ENCODE assay signal across 12 cellular contexts in genomic region chr11:70141490-70142014, GRCh38.
DNase-seq lines count a peak whose midpoint lies in the region; ATAC-seq, FAIRE-seq and TF ChIP-seq lines count a peak whose summit lies in the region.
"Had no signal": no experiment of that assay in that cellular context is flagged by ENCODE, and none has a peak within 500 bp of the region (broad histone marks: within the 10 kb centered on the region; RNA-seq: fewer than 3 reads in every experiment).

No MANE protein-coding gene starts in this region.

- TF ChIP-seq POLR2A in A549 (IDR thresholded peaks at IDR 0.05; ENCODE audit: low read length): no peak
- no peak for TF ChIP-seq POLR2A in stomach (IDR thresholded peaks at IDR 0.05)

- POLR2A ChIA-PET in A549 (lab: Yijun Ruan, JAX) (no interaction called here), SK-N-SH (lab: Yijun Ruan, JAX) (no interaction called here)

- no peaks in the 10 kb centered on the region for H3F3A ChIP-seq in SK-N-SH (replicated peaks; ENCODE audit: insufficient read depth)

- no peaks in the 10 kb centered on the region for H3K9me2 ChIP-seq in SK-N-SH

- no peaks in the 10 kb centered on the region for H4K20me1 ChIP-seq in SK-N-SH (ENCODE audit: insufficient read depth)

- TF ChIP-seq RAD21 in A549 (conservative IDR thresholded peaks at IDR 0.05 in 1 of 2, IDR thresholded peaks at IDR 0.05 in 1 of 2) (no peak), SK-N-SH (IDR thresholded peaks at IDR 0.05; ENCODE audit: low read length) (no peak)

- no peak for ATAC-seq in A549
- peak; percentile 15 for ATAC-seq in left lung
- no peak for ATAC-seq in HG02973 (IDR thresholded peaks at IDR 0.05; ENCODE audit: unreplicated experiment)
- ATAC-seq: activated CD8-positive, alpha-beta memory T cell treated with anti-CD3 and anti-CD28 coated beads, Interleukin-2, amount 10 ng/mL, durations not matched to agents 7 days and 5 days had no signal

- H3K4me1 ChIP-seq in A549 (peaks cover 18% of the 10 kb centered on the region), SJCRH30 (peaks cover 14% of the 10 kb centered on the region), left lung (peaks cover 0 to 5% of the 10 kb centered on the region in 2 donors), stomach (peaks cover 0 to 22% (median 16%) of the 10 kb centered on the region in 4 donors), SK-N-SH (ENCODE audit: control insufficient read depth in 1 of 2, insufficient read depth in 2 of 2, low read depth in 1 of 2, low read length in 1 of 2) (0 out of 4 replicates have a peak, but pooled peaks cover 0 to 4% of the 10 kb centered on the region in 2 experiments)

- H2AFZ ChIP-seq in SK-N-SH (ENCODE audit: low read depth): no peak overlapping the region

- H3K27ac ChIP-seq in A549 (no peak overlapping the region), SJCRH30 (no peak overlapping the region), left lung (no peak overlapping the region), stomach (peak overlapping the region in 1 of 5 donors; percentile 20), SK-N-SH (ENCODE audit: low read depth in 2 of 2, low read length in 1 of 2) (no peak overlapping the region)
- H3K27ac ChIP-seq: epithelial cell of prostate, ovary had no signal

- peak overlapping the region in 1 of 2 donors; percentile 39 for H3K4me3 Mint-ChIP-seq in CD14-positive monocyte
- H3K4me3 Mint-ChIP-seq: activated CD8-positive, alpha-beta memory T cell treated with anti-CD3 and anti-CD28 coated beads, Interleukin-2, amount 10 ng/mL, durations not matched to agents 7 days and 5 days had no signal

- H3K4me2 ChIP-seq in A549 (peak overlapping the region; percentile 42; the same call in 2 of the 3 replicates), SK-N-SH (no peak overlapping the region)

- H3K4me1 Mint-ChIP-seq in CD14-positive monocyte: no peaks in the 10 kb centered on the region
- H3K4me1 Mint-ChIP-seq: activated CD8-positive, alpha-beta memory T cell treated with anti-CD3 and anti-CD28 coated beads, Interleukin-2, amount 10 ng/mL, durations not matched to agents 7 days and 5 days; CD4-positive, CD25-positive, alpha-beta regulatory T cell had no signal

- H3K27me3 ChIP-seq in H7 (ENCODE audit: control insufficient read depth, insufficient read depth, low read length): no peaks in the 10 kb centered on the region
- no peaks in the 10 kb centered on the region for H3K27me3 ChIP-seq in SJCRH30
- peaks cover 0 to 61% of the 10 kb centered on the region in 2 donors for H3K27me3 ChIP-seq in left lung
- peaks cover 0 to 54% (median 4%) of the 10 kb centered on the region in 3 donors for H3K27me3 ChIP-seq in stomach
- H3K27me3 ChIP-seq in SK-N-SH (ENCODE audit: insufficient read depth): no peaks in the 10 kb centered on the region
- H3K27me3 ChIP-seq: ovary had no signal

- TF ChIP-seq EP300 in A549 (IDR thresholded peaks at IDR 0.05) (no peak), stomach (IDR thresholded peaks at IDR 0.05) (no peak), SK-N-SH (IDR thresholded peaks at IDR 0.05; ENCODE audit: borderline replicate concordance in 1 of 2, low read depth in 1 of 2, low read length in 1 of 2) (no peak)

- WGBS in A549 (ENCODE audit: missing lambda C conversion rate): 77% methylated on average over 14 of the region's 18 CpGs
- 33 to 57% (median 40%) methylated on average over 18 of the region's 18 CpGs for WGBS in stomach, 5 donors
- WGBS in SK-N-SH (ENCODE audit: low lambda C conversion rate): 69% methylated on average over 18 of the region's 18 CpGs

- H3K36me3 Mint-ChIP-seq in CD14-positive monocyte: no peaks in the 10 kb centered on the region
- H3K36me3 Mint-ChIP-seq: activated CD8-positive, alpha-beta memory T cell treated with anti-CD3 and anti-CD28 coated beads, Interleukin-2, amount 10 ng/mL, durations not matched to agents 7 days and 5 days; CD4-positive, CD25-positive, alpha-beta regulatory T cell had no signal

- H3K36me3 ChIP-seq in H7 (replicated peaks; ENCODE audit: control insufficient read depth, insufficient read depth, low read length): no peaks in the 10 kb centered on the region
- H3K36me3 ChIP-seq in SJCRH30: no peaks in the 10 kb centered on the region
- no peaks in the 10 kb centered on the region for H3K36me3 ChIP-seq in left lung
- H3K36me3 ChIP-seq in stomach: no peaks in the 10 kb centered on the region
- H3K36me3 ChIP-seq in SK-N-SH (replicated peaks in 1 of 2; ENCODE audit: control insufficient read depth in 1 of 2, insufficient read depth in 2 of 2, low read length in 1 of 2): no peaks in the 10 kb centered on the region
- H3K36me3 ChIP-seq: ovary had no signal

- H3K9ac ChIP-seq in SK-N-SH: no peak overlapping the region

- no peaks in the 10 kb centered on the region for H3K79me2 ChIP-seq in SK-N-SH (ENCODE audit: insufficient read depth)

- H3K9me3 ChIP-seq in A549 (no peaks in the 10 kb centered on the region), SJCRH30 (replicated peaks) (no peaks in the 10 kb centered on the region), left lung (no peaks in the 10 kb centered on the region), stomach (no peaks in the 10 kb centered on the region), SK-N-SH (no peaks in the 10 kb centered on the region)
- H3K9me3 ChIP-seq: ovary had no signal

- CTCF ChIA-PET in A549 (lab: Yijun Ruan, JAX): interaction anchor here (0.9 to 2.0 kb wide), 10 partner anchors 10 to 259 kb away, joined by 3 to 7 read pairs (median 3); no protein-coding TSS in a partner anchor
- CTCF ChIA-PET in SK-N-SH (lab: Yijun Ruan, JAX): interaction anchor here (0.8 to 1.6 kb wide), 2 partner anchors 223 to 232 kb away, joined by 3 to 5 read pairs; no protein-coding TSS in a partner anchor

- H3K27ac Mint-ChIP-seq in CD14-positive monocyte: no peak overlapping the region
- H3K27ac Mint-ChIP-seq: activated CD8-positive, alpha-beta memory T cell treated with anti-CD3 and anti-CD28 coated beads, Interleukin-2, amount 10 ng/mL, durations not matched to agents 7 days and 5 days had no signal

- TF ChIP-seq CTCF in A549 (IDR thresholded peaks at IDR 0.05): no peak
- no peak for TF ChIP-seq CTCF in left lung (IDR thresholded peaks at IDR 0.05)
- no peak for TF ChIP-seq CTCF in stomach (IDR thresholded peaks at IDR 0.05)
- TF ChIP-seq CTCF in SK-N-SH (IDR thresholded peaks at IDR 0.05): no peak
- TF ChIP-seq CTCF in CD14-positive monocyte (IDR thresholded peaks at IDR 0.05): no peak

- H3K4me3 ChIP-seq in A549 (no peak overlapping the region), H7 (ENCODE audit: insufficient read depth, low read depth, low read length) (no peak overlapping the region), SJCRH30 (no peak overlapping the region), left lung (no peak overlapping the region), stomach (peak overlapping the region in 1 of 4 donors; percentile 11), SK-N-SH (ENCODE audit: low read depth in 2 of 2, low read length in 1 of 2) (no peak overlapping the region)
- H3K4me3 ChIP-seq: ovary had no signal

- peaks cover 0 to 3% (median 0%) of the 10 kb centered on the region in 7 donors for H3K9me3 Mint-ChIP-seq in CD14-positive monocyte

- H3K27me3 Mint-ChIP-seq in CD14-positive monocyte (ENCODE audit: low read depth in 3 of 3): peaks cover 29 to 52% (median 42%) of the 10 kb centered on the region in 3 donors

- no peak for DNase-seq in A549 (ENCODE audit: low read depth in 1 of 2, low spot score in 1 of 2)
- peak; percentile 92 for DNase-seq in H7
- peak; percentile 38 to 56 for DNase-seq in SJCRH30
- DNase-seq in left lung: peak in 1 of 2 donors; percentile 56
- DNase-seq in stomach: no peak
- DNase-seq in SK-N-SH: no peak
- DNase-seq in CD14-positive monocyte (ENCODE audit: low spot score): no peak
- DNase-seq: activated CD8-positive, alpha-beta memory T cell treated with anti-CD3 and anti-CD28 coated beads, Interleukin-2, amount 10 ng/mL, durations not matched to agents 7 days and 5 days; CD4-positive, CD25-positive, alpha-beta regulatory T cell had no signal

- FAIRE-seq in A549 (lab: Jason Lieb, UNC): no peak

- intact Hi-C loops in left lung (cut with DNase I) (no loop called here), stomach (cut with DNase I; ENCODE audit: low total_unique reads) (no loop called here), CD14-positive monocyte (cut with micrococcal nuclease) (no loop called here)

TF ChIP-seq in A549, 52 proteins besides CTCF, POLR2A, EP300 and RAD21 (continues in another document):
- TF ChIP-seq ZNF302 (CRISPR knock-in tag; IDR thresholded peaks at IDR 0.05) (no peak), FOXS1 (CRISPR knock-in tag; IDR thresholded peaks at IDR 0.05) (no peak), KDM5A (IDR thresholded peaks at IDR 0.05) (no peak), HOXB5 (CRISPR knock-in tag; IDR thresholded peaks at IDR 0.05) (no peak), JUN (IDR thresholded peaks at IDR 0.05) (no peak), TFCP2L1 (CRISPR knock-in tag; IDR thresholded peaks at IDR 0.05) (no peak), ZFP36 (IDR thresholded peaks at IDR 0.05; ENCODE audit: borderline replicate concordance, partially characterized antibody) (no peak), MYC (IDR thresholded peaks at IDR 0.05; ENCODE audit: borderline replicate concordance, low read length) (no peak), CHD4 (IDR thresholded peaks at IDR 0.05; ENCODE audit: borderline replicate concordance) (no peak)

TF ChIP-seq in SK-N-SH, 30 proteins besides CTCF, POLR2A, EP300 and RAD21:
- TF ChIP-seq MAX (IDR thresholded peaks at IDR 0.05; ENCODE audit: low read depth): no peak
- TF ChIP-seq TCF12 (IDR thresholded peaks at IDR 0.05): no peak
- TF ChIP-seq RCOR1 (IDR thresholded peaks at IDR 0.05; ENCODE audit: low read length): no peak
- TF ChIP-seq FOXM1 (IDR thresholded peaks at IDR 0.05; ENCODE audit: low read depth): no peak

Comparison
In these comparisons a context has a peak if more than half of its experiments do, and no peak if none do; other contexts are left out.
1. DNase-seq: peak in H7 (single experiment) and SJCRH30 (2 of 2); none in A549 (0 of 2), stomach (single experiment), SK-N-SH (single experiment) and CD14-positive monocyte (single experiment).